21 cellular contexts compared by ENCODE assay signal in the genomic region with DNA sequence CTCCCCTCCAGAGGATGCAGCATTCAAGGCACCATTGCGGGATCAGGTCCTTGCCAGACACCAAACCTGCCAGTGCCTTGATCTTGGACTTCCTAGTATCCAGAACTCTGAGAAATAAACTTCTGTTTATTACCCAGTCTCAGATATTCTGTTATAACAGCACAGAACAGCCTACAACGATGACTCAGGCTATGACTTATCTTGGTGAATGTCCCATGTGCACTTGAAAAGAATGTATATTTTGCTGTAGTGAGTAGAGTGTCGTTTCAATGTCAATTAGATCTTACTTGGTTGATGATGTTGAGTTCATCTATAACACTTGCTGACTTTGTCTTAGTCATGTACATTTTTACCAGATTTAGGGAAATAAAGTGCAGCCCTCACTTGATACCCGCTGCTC.
"Had no signal": no experiment of that assay in that cellular context is flagged by ENCODE, and none has a peak within 500 bp of the region (broad histone marks: within the 10 kb centered on the region; RNA-seq: fewer than 3 reads in every experiment).

No MANE protein-coding gene starts in this region.

- H3K4me3 ChIP-seq: adrenal gland, ascending aorta, breast epithelium, upper lobe of left lung had no signal

- H3K4me1 ChIP-seq: adrenal gland, ascending aorta, breast epithelium, upper lobe of left lung had no signal

- H3K9me3 ChIP-seq: adrenal gland, ascending aorta, breast epithelium, upper lobe of left lung had no signal

- H3K27ac ChIP-seq: adrenal gland, ascending aorta, breast epithelium, epithelial cell of prostate, upper lobe of left lung had no signal

- FAIRE-seq: islet of Langerhans had no signal

- H3K27me3 ChIP-seq: adrenal gland, ascending aorta, upper lobe of left lung had no signal

- ATAC-seq: activated T-cell treated with anti-CD3 and anti-CD28 coated beads, Interleukin-2, amount 50 U/mL, for 4 hours; natural killer cell; stimulated activated naive CD8-positive, alpha-beta T cell treated with anti-CD3 and anti-CD28 coated beads, Interleukin-15, Interleukin-2, amounts not matched to agents 100 U/mL and 50 U/mL, for 24 hours had no signal

- H3K36me3 ChIP-seq: adrenal gland, ascending aorta, breast epithelium, upper lobe of left lung had no signal

- DNase-seq: activated CD4-positive, alpha-beta T cell treated with anti-CD3 and anti-CD28 coated beads for 4 hours; activated CD4-positive, alpha-beta T cell treated with anti-CD3 and anti-CD28 coated beads, Interleukin-2, amount 50 U/mL, for 48 hours; activated CD4-positive, CD25-positive, alpha-beta regulatory T cell; activated CD8-positive, alpha-beta memory T cell treated with anti-CD3 and anti-CD28 coated beads, Interleukin-2, amount 50 U/mL, for 48 hours; activated naive CD4-positive, alpha-beta T cell; activated T-cell treated with anti-CD3 and anti-CD28 coated beads, Interleukin-2, amount 50 U/mL, for 4 hours; adrenal gland; cortex of kidney; endodermal cell; glutamatergic neuron; hypothalamus; midbrain; natural killer cell; stimulated activated CD4-positive, alpha-beta T cell treated with anti-CD3 and anti-CD28 coated beads, Interleukin-4, amount 100 ng/mL, for 24 hours; stimulated activated naive CD8-positive, alpha-beta T cell treated with anti-CD3 and anti-CD28 coated beads, Interleukin-15, Interleukin-2, amounts not matched to agents 100 U/mL and 50 U/mL, for 24 hours; T1000; upper lobe of left lung had no signal
